In the genomic region with DNA sequence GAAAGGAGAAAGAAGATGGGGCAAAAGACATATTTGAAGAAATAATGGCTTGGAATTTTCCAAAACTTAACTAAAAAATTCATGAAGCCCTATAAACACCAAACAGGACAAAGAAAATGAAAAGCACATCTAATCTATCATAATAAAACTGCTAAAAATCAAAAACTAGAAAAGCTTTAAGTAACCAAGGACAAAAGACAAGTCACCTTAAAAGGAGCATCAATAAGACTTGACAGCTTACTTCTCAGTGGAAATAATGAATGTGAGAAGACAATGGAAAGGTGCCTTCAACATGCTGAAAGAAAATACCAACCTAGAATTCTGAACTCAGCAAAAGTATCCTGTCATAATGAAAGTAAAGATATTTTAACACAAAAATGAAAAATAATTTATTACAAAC, we compare ENCODE assay signal across 18 cellular contexts.
DNase-seq lines count a peak whose midpoint lies in the region; ATAC-seq and TF ChIP-seq lines count a peak whose summit lies in the region.
"Had no signal": no experiment of that assay in that cellular context is flagged by ENCODE, and none has a peak within 500 bp of the region (broad histone marks: within the 10 kb centered on the region; RNA-seq: fewer than 3 reads in every experiment).

No MANE protein-coding gene starts in this region.

- no peak overlapping the region for H3K27ac ChIP-seq in HEK293 (ENCODE audit: extremely low read depth, low read depth, low read length)
- H3K27ac ChIP-seq: PC-9, SJSA1 had no signal

- no peaks in the 10 kb centered on the region for H3K36me3 ChIP-seq in HEK293 (ENCODE audit: control insufficient read depth in 2 of 2, insufficient read depth in 1 of 2, low read length in 2 of 2)

- DNase-seq in DMS53 (lab: John Stamatoyannopoulos, UW) (peak; percentile 32), DMS53 treated with DMSO at 0.1 percent for 48 hours (lab: John Stamatoyannopoulos, UW; ENCODE audit: unreplicated experiment) (no peak), OCI-M1 (lab: John Stamatoyannopoulos, UW) (peak; percentile 34), fibroblast of mammary gland (ENCODE audit: low read depth) (peak; percentile 7), iPS-NIHi11 (ENCODE audit: low spot score) (no peak)
- DNase-seq: 8988T; Caco-2; CD4-positive, alpha-beta T cell; H9; NCI-H1048; NCI-H2081 treated with DMSO at 0.1 percent for 48 hours; NCI-H345; NCI-H524 treated with DMSO at 0.1 percent for 48 hours; PC-9 had no signal

- ATAC-seq in HG03175 (IDR thresholded peaks at IDR 0.05; ENCODE audit: unreplicated experiment) = no peak
- no peak for ATAC-seq in HG03097 (IDR thresholded peaks at IDR 0.05; ENCODE audit: low FRiP score, unreplicated experiment)

- H3K9me3 ChIP-seq in HEK293 (ENCODE audit: control insufficient read depth, insufficient read depth, low read depth, low read length) = no peaks in the 10 kb centered on the region

- TF ChIP-seq CTCF in HEK293 (tag by site-specific recombination; IDR thresholded peaks at IDR 0.05) = no peak
- no peak for TF ChIP-seq CTCF in fibroblast of mammary gland (conservative IDR thresholded peaks at IDR 0.05; ENCODE audit: control insufficient read depth, insufficient read depth, low read depth, low read length)

- H3K4me3 ChIP-seq in HEK293 (ENCODE audit: low read depth, low read length) = no peak overlapping the region
- H3K4me3 ChIP-seq in fibroblast of mammary gland (ENCODE audit: control insufficient read depth, low read depth, low read length) = no peak overlapping the region
- H3K4me3 ChIP-seq: PC-9, SJSA1 had no signal

- CTCF ChIA-PET in HEK293 (lab: Yijun Ruan, JAX) = interaction anchor here (0.8 kb wide), 1 partner anchor 975 kb away, joined by 5 read pairs; no protein-coding TSS in a partner anchor

- POLR2A ChIA-PET in HEK293 (lab: Yijun Ruan, JAX) = interaction anchor here (1.2 kb wide), 1 partner anchor 28 kb away, joined by 4 read pairs; a partner anchor contains a TSS

- H3K4me1 ChIP-seq in HEK293 (ENCODE audit: control insufficient read depth, insufficient read depth, low read length) = no peaks in the 10 kb centered on the region
- H3K4me1 ChIP-seq: Caco-2, SJSA1 had no signal

TF ChIP-seq in HEK293, 187 proteins besides CTCF, POLR2A, EP300 and RAD21 (continues in another document):
- TF ChIP-seq TRIM28 (IDR thresholded peaks at IDR 0.05; ENCODE audit: borderline replicate concordance, low read length) (peak; percentile 94), ZNF184 (tag by site-specific recombination; IDR thresholded peaks at IDR 0.05) (peak; percentile 59; the same call in 1 of the 2 replicates), ZNF830 (tag by site-specific recombination; IDR thresholded peaks at IDR 0.05; ENCODE audit: low read depth) (no peak), ZNF660 (tag by site-specific recombination; IDR thresholded peaks at IDR 0.05) (peak; percentile 80), ZNF416 (tag by site-specific recombination; IDR thresholded peaks at IDR 0.05) (no peak), FEZF1 (tag by site-specific recombination; IDR thresholded peaks at IDR 0.05) (peak; percentile 67), ZFP3 (tag by site-specific recombination; IDR thresholded peaks at IDR 0.05; ENCODE audit: low read depth) (no peak), ZNF610 (tag by site-specific recombination; IDR thresholded peaks at IDR 0.05; ENCODE audit: borderline replicate concordance) (peak; percentile 85), ZNF654 (tag by site-specific recombination; IDR thresholded peaks at IDR 0.05; ENCODE audit: low read depth) (peak; percentile 14; the same call in 1 of the 2 replicates), ZSCAN30 (tag by site-specific recombination; IDR thresholded peaks at IDR 0.05) (0 out of 2 replicates have a peak, but pooled peaks have one; percentile 23), KLF8 (tag by site-specific recombination; IDR thresholded peaks at IDR 0.05) (peak; percentile 51; the same call in 1 of the 2 replicates)
- TF ChIP-seq, protein P1, sequence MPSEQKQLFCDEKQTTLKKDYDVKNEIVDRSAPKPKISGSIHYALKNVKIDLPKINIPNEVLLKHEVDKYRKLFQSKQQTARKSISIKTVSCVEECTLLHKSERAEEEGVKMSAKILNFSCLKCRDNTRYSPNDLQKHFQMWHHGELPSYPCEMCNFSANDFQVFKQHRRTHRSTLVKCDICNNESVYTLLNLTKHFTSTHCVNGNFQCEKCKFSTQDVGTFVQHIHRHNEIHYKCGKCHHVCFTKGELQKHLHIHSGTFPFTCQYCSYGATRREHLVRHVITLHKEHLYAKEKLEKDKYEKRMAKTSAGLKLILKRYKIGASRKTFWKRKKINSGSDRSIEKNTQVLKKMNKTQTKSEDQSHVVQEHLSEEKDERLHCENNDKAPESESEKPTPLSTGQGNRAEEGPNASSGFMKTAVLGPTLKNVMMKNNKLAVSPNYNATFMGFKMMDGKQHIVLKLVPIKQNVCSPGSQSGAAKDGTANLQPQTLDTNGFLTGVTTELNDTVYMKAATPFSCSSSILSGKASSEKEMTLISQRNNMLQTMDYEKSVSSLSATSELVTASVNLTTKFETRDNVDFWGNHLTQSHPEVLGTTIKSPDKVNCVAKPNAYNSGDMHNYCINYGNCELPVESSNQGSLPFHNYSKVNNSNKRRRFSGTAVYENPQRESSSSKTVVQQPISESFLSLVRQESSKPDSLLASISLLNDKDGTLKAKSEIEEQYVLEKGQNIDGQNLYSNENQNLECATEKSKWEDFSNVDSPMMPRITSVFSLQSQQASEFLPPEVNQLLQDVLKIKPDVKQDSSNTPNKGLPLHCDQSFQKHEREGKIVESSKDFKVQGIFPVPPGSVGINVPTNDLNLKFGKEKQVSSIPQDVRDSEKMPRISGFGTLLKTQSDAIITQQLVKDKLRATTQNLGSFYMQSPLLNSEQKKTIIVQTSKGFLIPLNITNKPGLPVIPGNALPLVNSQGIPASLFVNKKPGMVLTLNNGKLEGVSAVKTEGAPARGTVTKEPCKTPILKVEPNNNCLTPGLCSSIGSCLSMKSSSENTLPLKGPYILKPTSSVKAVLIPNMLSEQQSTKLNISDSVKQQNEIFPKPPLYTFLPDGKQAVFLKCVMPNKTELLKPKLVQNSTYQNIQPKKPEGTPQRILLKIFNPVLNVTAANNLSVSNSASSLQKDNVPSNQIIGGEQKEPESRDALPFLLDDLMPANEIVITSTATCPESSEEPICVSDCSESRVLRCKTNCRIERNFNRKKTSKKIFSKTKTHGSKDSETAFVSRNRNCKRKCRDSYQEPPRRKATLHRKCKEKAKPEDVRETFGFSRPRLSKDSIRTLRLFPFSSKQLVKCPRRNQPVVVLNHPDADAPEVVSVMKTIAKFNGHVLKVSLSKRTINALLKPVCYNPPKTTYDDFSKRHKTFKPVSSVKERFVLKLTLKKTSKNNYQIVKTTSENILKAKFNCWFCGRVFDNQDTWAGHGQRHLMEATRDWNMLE (tag by site-specific recombination; conservative IDR thresholded peaks at IDR 0.05; ENCODE audit: low read depth) = peak; percentile 42; the same call in 1 of the 2 replicates
- TF ChIP-seq, protein P2, sequence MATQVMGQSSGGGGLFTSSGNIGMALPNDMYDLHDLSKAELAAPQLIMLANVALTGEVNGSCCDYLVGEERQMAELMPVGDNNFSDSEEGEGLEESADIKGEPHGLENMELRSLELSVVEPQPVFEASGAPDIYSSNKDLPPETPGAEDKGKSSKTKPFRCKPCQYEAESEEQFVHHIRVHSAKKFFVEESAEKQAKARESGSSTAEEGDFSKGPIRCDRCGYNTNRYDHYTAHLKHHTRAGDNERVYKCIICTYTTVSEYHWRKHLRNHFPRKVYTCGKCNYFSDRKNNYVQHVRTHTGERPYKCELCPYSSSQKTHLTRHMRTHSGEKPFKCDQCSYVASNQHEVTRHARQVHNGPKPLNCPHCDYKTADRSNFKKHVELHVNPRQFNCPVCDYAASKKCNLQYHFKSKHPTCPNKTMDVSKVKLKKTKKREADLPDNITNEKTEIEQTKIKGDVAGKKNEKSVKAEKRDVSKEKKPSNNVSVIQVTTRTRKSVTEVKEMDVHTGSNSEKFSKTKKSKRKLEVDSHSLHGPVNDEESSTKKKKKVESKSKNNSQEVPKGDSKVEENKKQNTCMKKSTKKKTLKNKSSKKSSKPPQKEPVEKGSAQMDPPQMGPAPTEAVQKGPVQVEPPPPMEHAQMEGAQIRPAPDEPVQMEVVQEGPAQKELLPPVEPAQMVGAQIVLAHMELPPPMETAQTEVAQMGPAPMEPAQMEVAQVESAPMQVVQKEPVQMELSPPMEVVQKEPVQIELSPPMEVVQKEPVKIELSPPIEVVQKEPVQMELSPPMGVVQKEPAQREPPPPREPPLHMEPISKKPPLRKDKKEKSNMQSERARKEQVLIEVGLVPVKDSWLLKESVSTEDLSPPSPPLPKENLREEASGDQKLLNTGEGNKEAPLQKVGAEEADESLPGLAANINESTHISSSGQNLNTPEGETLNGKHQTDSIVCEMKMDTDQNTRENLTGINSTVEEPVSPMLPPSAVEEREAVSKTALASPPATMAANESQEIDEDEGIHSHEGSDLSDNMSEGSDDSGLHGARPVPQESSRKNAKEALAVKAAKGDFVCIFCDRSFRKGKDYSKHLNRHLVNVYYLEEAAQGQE (tag by site-specific recombination; IDR thresholded peaks at IDR 0.05) = no peak
- TF ChIP-seq, protein P3, sequence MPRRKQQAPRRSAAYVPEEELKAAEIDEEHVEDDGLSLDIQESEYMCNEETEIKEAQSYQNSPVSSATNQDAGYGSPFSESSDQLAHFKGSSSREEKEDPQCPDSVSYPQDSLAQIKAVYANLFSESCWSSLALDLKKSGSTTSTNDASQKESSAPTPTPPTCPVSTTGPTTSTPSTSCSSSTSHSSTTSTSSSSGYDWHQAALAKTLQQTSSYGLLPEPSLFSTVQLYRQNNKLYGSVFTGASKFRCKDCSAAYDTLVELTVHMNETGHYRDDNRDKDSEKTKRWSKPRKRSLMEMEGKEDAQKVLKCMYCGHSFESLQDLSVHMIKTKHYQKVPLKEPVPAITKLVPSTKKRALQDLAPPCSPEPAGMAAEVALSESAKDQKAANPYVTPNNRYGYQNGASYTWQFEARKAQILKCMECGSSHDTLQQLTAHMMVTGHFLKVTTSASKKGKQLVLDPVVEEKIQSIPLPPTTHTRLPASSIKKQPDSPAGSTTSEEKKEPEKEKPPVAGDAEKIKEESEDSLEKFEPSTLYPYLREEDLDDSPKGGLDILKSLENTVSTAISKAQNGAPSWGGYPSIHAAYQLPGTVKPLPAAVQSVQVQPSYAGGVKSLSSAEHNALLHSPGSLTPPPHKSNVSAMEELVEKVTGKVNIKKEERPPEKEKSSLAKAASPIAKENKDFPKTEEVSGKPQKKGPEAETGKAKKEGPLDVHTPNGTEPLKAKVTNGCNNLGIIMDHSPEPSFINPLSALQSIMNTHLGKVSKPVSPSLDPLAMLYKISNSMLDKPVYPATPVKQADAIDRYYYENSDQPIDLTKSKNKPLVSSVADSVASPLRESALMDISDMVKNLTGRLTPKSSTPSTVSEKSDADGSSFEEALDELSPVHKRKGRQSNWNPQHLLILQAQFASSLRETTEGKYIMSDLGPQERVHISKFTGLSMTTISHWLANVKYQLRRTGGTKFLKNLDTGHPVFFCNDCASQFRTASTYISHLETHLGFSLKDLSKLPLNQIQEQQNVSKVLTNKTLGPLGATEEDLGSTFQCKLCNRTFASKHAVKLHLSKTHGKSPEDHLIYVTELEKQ (tag by site-specific recombination; IDR thresholded peaks at IDR 0.05; ENCODE audit: borderline replicate concordance) = 0 out of 2 replicates have a peak, but pooled peaks have one; percentile 14

Comparison
In these comparisons a context has a peak if more than half of its experiments do, and no peak if none do; other contexts are left out.
1. DNase-seq: peak in DMS53 (single experiment), OCI-M1 (single experiment) and fibroblast of mammary gland (single experiment); none in DMS53 treated with DMSO at 0.1 percent for 48 hours (single experiment) and iPS-NIHi11 (single experiment).